ENCODE assay signal across 8 cellular contexts in the genomic region with DNA sequence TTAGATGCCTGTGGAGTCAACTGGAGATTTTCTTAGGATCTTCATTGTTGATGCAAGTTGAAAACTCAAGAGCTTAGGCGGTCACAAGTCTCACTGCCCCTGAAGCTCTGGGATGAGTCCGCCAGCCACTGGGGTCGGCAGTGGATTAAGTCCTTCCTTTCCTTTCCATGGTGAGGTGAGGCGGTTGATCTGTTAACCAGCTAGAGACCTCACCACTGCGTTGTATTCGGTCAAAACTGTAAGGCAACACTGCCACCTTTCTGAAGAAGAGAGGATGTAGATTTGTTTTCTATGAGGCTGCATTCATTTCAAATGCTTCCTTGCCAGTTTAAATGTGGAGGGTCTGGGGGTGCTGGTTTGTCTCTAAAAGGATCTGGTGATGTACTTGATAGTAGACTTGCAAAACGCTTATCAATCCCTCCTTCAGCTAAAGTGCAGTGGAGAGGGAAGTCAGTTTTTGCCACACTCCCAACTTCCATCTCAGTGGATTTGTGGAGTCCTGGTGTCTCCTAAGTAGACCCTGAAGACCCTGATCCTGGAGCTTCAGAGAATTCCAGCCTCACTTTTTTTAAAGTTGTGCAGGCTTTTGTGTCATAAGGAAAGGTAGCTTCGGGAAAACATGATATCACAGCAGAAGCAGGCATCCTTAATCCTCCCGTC. TPM values are rescaled to one million over a fixed set of nuclear protein-coding genes. Genes with fewer than 3 reads are reported as not detected.
A peak's percentile ranks its signal among the peaks of the same experiment; 100 is the strongest.
DNase-seq lines count a peak whose midpoint lies in the region; ATAC-seq and TF ChIP-seq lines count a peak whose summit lies in the region.

No MANE protein-coding gene starts in this region.

- peak; percentile 68 for TF ChIP-seq CTCF in AG10803 (conservative IDR thresholded peaks at IDR 0.05; ENCODE audit: low read length)
- TF ChIP-seq CTCF in astrocyte of the cerebellum (IDR thresholded peaks at IDR 0.05; ENCODE audit: low read depth, low read length, missing control alignments) = peak; percentile 66
- TF ChIP-seq CTCF in tibial artery (IDR thresholded peaks at IDR 0.05) = peak; percentile 55 to 61

- no peaks in the 10 kb centered on the region for H3K9me3 ChIP-seq in tibial artery

- H3K4me1 ChIP-seq in tibial artery = peaks cover 0 to 63% (median 16%) of the 10 kb centered on the region in 4 donors

- intact Hi-C loops in tibial artery (cut with DNase I; ENCODE audit: low total_unique reads) = loop anchor here (5.0 kb wide), 4 partner anchors 120 to 670 kb away; a partner anchor contains a TSS

- ATAC-seq in HG03280 (IDR thresholded peaks at IDR 0.05; ENCODE audit: unreplicated experiment) = no peak

- in situ Hi-C loops in astrocyte of the cerebellum (cut with HindIII; ENCODE audit: low sequenced_read_pairs) = no loop called here

- peak overlapping the region; percentile 91 to 97 for H3K27ac ChIP-seq in tibial artery

- H3K27me3 ChIP-seq in tibial artery = no peaks in the 10 kb centered on the region

- peak; percentile 55 for DNase-seq in AG10803 (ENCODE audit: low read depth)
- peak; percentile 3 for DNase-seq in HS-27A (ENCODE audit: low read depth)
- peak; percentile 59 for DNase-seq in astrocyte of the cerebellum (ENCODE audit: low read depth)
- DNase-seq in islet precursor cell = peak; percentile 91
- no peak for DNase-seq in tibial artery
- DNase-seq in occipital lobe (lab: John Stamatoyannopoulos, UW) = no peak
- no peak for DNase-seq in NCI-H2081 (lab: John Stamatoyannopoulos, UW)

- H3K4me3 ChIP-seq in AG10803 (ENCODE audit: low read length) = no peak overlapping the region
- no peak overlapping the region for H3K4me3 ChIP-seq in astrocyte of the cerebellum (ENCODE audit: low read depth, low read length)
- peak overlapping the region; percentile 74 to 85 for H3K4me3 ChIP-seq in tibial artery

- H3K36me3 ChIP-seq in tibial artery = no peaks in the 10 kb centered on the region

RNA-seq across cellular contexts. Expression of a gene that starts 1.7 kb away (rescaled TPM):
- 0.16 TPM for total RNA-seq in occipital lobe

Comparison
In these comparisons a context has a peak if more than half of its experiments do, and no peak if none do; other contexts are left out.
1. DNase-seq: peak in AG10803 (single experiment), HS-27A (single experiment), astrocyte of the cerebellum (single experiment) and islet precursor cell (single experiment); none in tibial artery (0 of 2), occipital lobe (single experiment) and NCI-H2081 (0 of 2).
2. H3K4me3 ChIP-seq: peak in tibial artery (2 of 2); none in AG10803 (single experiment) and astrocyte of the cerebellum (single experiment).
3. Peak in every context shown above with its lines, with median percentiles within 50 percentile points of each other: CTCF ChIP-seq.